In genomic region chr11:100681064-100681502, GRCh38 we compare ENCODE assay signal across 1 cellular context.
A peak's percentile ranks its signal among the peaks of the same experiment; 100 is the strongest.
TF ChIP-seq lines count a peak whose summit lies in the region.

No MANE protein-coding gene starts in this region.

TF ChIP-seq in HepG2, 621 proteins besides CTCF, POLR2A, EP300 and RAD21 (continued from another document and continues in another):
- no peak for TF ChIP-seq MXD1 (CRISPR knock-in tag; IDR thresholded peaks at IDR 0.05)
- TF ChIP-seq ATF4 (CRISPR knock-in tag; IDR thresholded peaks at IDR 0.05) = no peak
- no peak for TF ChIP-seq SNRNP70 (IDR thresholded peaks at IDR 0.05; ENCODE audit: low read depth, low read length)
- TF ChIP-seq FOXA1 (IDR thresholded peaks at IDR 0.05) = no peak
- peak; percentile 48 for TF ChIP-seq FOXA1 (CRISPR knock-in tag; IDR thresholded peaks at IDR 0.05)
- TF ChIP-seq ZNF33A (CRISPR knock-in tag; IDR thresholded peaks at IDR 0.05; ENCODE audit: borderline replicate concordance) = no peak
- peak; percentile 50; the same call in 1 of the 2 replicates for TF ChIP-seq IRF2 (CRISPR knock-in tag; IDR thresholded peaks at IDR 0.05)
- TF ChIP-seq SRSF9 (IDR thresholded peaks at IDR 0.05; ENCODE audit: borderline replicate concordance, insufficient read depth, low read depth, low read length, poor library complexity, severe bottlenecking) = no peak
- TF ChIP-seq TSC22D2 (CRISPR knock-in tag; IDR thresholded peaks at IDR 0.05; ENCODE audit: borderline replicate concordance) = no peak
- TF ChIP-seq ZNF605 (CRISPR knock-in tag; IDR thresholded peaks at IDR 0.05) = no peak
- TF ChIP-seq ZNF773 (CRISPR knock-in tag; IDR thresholded peaks at IDR 0.05; ENCODE audit: borderline replicate concordance) = no peak
- TF ChIP-seq TBL1XR1 (IDR thresholded peaks at IDR 0.05; ENCODE audit: borderline replicate concordance, low read length, partially characterized antibody) = no peak
- TF ChIP-seq ZNF737 (CRISPR knock-in tag; IDR thresholded peaks at IDR 0.05; ENCODE audit: borderline replicate concordance) = no peak
- no peak for TF ChIP-seq ZNF75D (CRISPR knock-in tag; IDR thresholded peaks at IDR 0.05; ENCODE audit: borderline replicate concordance)
- TF ChIP-seq ZFP36L2 (CRISPR knock-in tag; IDR thresholded peaks at IDR 0.05) = no peak
- TF ChIP-seq TARDBP (CRISPR knock-in tag; IDR thresholded peaks at IDR 0.05) = peak; percentile 52; the same call in 1 of the 2 replicates
- TF ChIP-seq HNRNPK (IDR thresholded peaks at IDR 0.05; ENCODE audit: low read depth, low read length, poor library complexity, severe bottlenecking) = no peak
- no peak for TF ChIP-seq ZNF724P (CRISPR knock-in tag; IDR thresholded peaks at IDR 0.05; ENCODE audit: borderline replicate concordance)
- no peak for TF ChIP-seq MTF1 (CRISPR knock-in tag; IDR thresholded peaks at IDR 0.05)
- no peak for TF ChIP-seq NFE2L2 (IDR thresholded peaks at IDR 0.05; ENCODE audit: low read length)
- no peak for TF ChIP-seq ZNF703 (CRISPR knock-in tag; IDR thresholded peaks at IDR 0.05; ENCODE audit: borderline replicate concordance)
- TF ChIP-seq ZNF383 (CRISPR knock-in tag; IDR thresholded peaks at IDR 0.05; ENCODE audit: borderline replicate concordance) = no peak
- no peak for TF ChIP-seq KMT2A (CRISPR knock-in tag; IDR thresholded peaks at IDR 0.05)
- TF ChIP-seq DR1 (CRISPR knock-in tag; IDR thresholded peaks at IDR 0.05) = no peak
- no peak for TF ChIP-seq RBM22 (optimal IDR thresholded peaks at IDR 0.05; ENCODE audit: low read length)
- no peak for TF ChIP-seq ZNF407 (CRISPR knock-in tag; IDR thresholded peaks at IDR 0.05; ENCODE audit: not compliant biosample characterization)
- TF ChIP-seq NR0B2 (CRISPR knock-in tag; IDR thresholded peaks at IDR 0.05) = no peak
- 0 out of 2 replicates have a peak, but pooled peaks have one; percentile 22 for TF ChIP-seq NCOA2 (CRISPR knock-in tag; IDR thresholded peaks at IDR 0.05)
- no peak for TF ChIP-seq ZIK1 (CRISPR knock-in tag; IDR thresholded peaks at IDR 0.05; ENCODE audit: borderline replicate concordance, low read depth)
- no peak for TF ChIP-seq JDP2 (CRISPR knock-in tag; IDR thresholded peaks at IDR 0.05; ENCODE audit: borderline replicate concordance)
- peak in 1 of 2 experiments; percentile 29; a peak in 1 of 4 replicates for TF ChIP-seq HMGXB4 (CRISPR knock-in tag; IDR thresholded peaks at IDR 0.05; ENCODE audit: borderline replicate concordance in 1 of 2, low read depth in 1 of 2)
- TF ChIP-seq STAG1 (CRISPR knock-in tag; IDR thresholded peaks at IDR 0.05) = no peak
- no peak for TF ChIP-seq PRPF4 (IDR thresholded peaks at IDR 0.05; ENCODE audit: low read depth, low read length, poor library complexity, severe bottlenecking)
- no peak for TF ChIP-seq TGIF2 (CRISPR knock-in tag; IDR thresholded peaks at IDR 0.05)
- TF ChIP-seq CAMTA2 (CRISPR knock-in tag; IDR thresholded peaks at IDR 0.05; ENCODE audit: borderline replicate concordance) = no peak
- TF ChIP-seq ZNF326 (CRISPR knock-in tag; IDR thresholded peaks at IDR 0.05; ENCODE audit: borderline replicate concordance) = no peak
- no peak for TF ChIP-seq ARNTL (CRISPR knock-in tag; IDR thresholded peaks at IDR 0.05)
- no peak for TF ChIP-seq ZNF484 (CRISPR knock-in tag; IDR thresholded peaks at IDR 0.05; ENCODE audit: borderline replicate concordance, low read depth)
- no peak for TF ChIP-seq PRDM4 (CRISPR knock-in tag; IDR thresholded peaks at IDR 0.05; ENCODE audit: borderline replicate concordance)
- no peak for TF ChIP-seq ZNF318 (CRISPR knock-in tag; IDR thresholded peaks at IDR 0.05)
